ENCODE assay signal across 17 cellular contexts in genomic region chr10:7550038-7550437, GRCh38.
DNase-seq lines count a peak whose midpoint lies in the region; ATAC-seq and TF ChIP-seq lines count a peak whose summit lies in the region.
"Had no signal": no experiment of that assay in that cellular context is flagged by ENCODE, and none has a peak within 500 bp of the region (broad histone marks: within the 10 kb centered on the region; RNA-seq: fewer than 3 reads in every experiment).

No MANE protein-coding gene starts in this region.

- peak in 8 of 14 donors; percentile 19 to 74 (median 44) for DNase-seq in C1 segment of cervical spinal cord (lab: John Stamatoyannopoulos, UW)
- DNase-seq in hypothalamus (lab: John Stamatoyannopoulos, UW): peak in 28 of 51 donors; percentile 9 to 68 (median 33)
- DNase-seq in substantia nigra (lab: John Stamatoyannopoulos, UW): peak in 36 of 49 donors; percentile 14 to 73 (median 36)
- DNase-seq in OCI-LY7 (ENCODE audit: low spot score): no peak
- no peak for DNase-seq in coronary artery (ENCODE audit: low spot score)
- DNase-seq: 8988T; CD4-positive, CD25-positive, alpha-beta regulatory T cell; CD8-positive, alpha-beta memory T cell; COR-L47; DMS 273 treated with DMSO at 0.1 percent for 48 hours; DMS53; GM23248; HCEC 1CT; IMR-90 had no signal

- CTCF ChIA-PET in OCI-LY7 (lab: Charles Lee; ENCODE audit: unreplicated experiment): no interaction called here

- no peaks in the 10 kb centered on the region for H3K36me3 ChIP-seq in muscle layer of colon (ENCODE audit: insufficient read depth, low read length)
- H3K36me3 ChIP-seq in OCI-LY7 (ENCODE audit: insufficient read depth, low read length): no peaks in the 10 kb centered on the region
- H3K36me3 ChIP-seq: BLaER1 treated with 17β-estradiol and CSF1 and Interleukin-3, amounts not matched to agents 10 nM and 100 nM had no signal

- H3K27ac ChIP-seq in muscle layer of colon (ENCODE audit: low read depth, low read length): peak overlapping the region; percentile 10
- peak overlapping the region; percentile 45 for H3K27ac ChIP-seq in substantia nigra (ENCODE audit: low read depth, low read length, poor library complexity, severe bottlenecking)
- no peak overlapping the region for H3K27ac ChIP-seq in OCI-LY7 (ENCODE audit: low read depth, low read length, poor library complexity, severe bottlenecking)
- no peak overlapping the region for H3K27ac ChIP-seq in coronary artery
- H3K27ac ChIP-seq: BLaER1 treated with 17β-estradiol and CSF1 and Interleukin-3, amounts not matched to agents 10 nM and 100 nM; GM23248 had no signal

- no TSS peak for BruUV-seq in OCI-LY7 (replicated peaks; lab: Mats Ljungman, UMichigan)

- no peaks in the 10 kb centered on the region for H3K27me3 ChIP-seq in muscle layer of colon (ENCODE audit: control insufficient read depth in 1 of 2, insufficient read depth in 2 of 2, low read length in 2 of 2)
- H3K27me3 ChIP-seq: BLaER1 treated with 17β-estradiol and CSF1 and Interleukin-3, amounts not matched to agents 10 nM and 100 nM had no signal

- intact Hi-C loops in OCI-LY7 (cut with micrococcal nuclease; ENCODE audit: unreplicated experiment): no loop called here

- no peak overlapping the region for H2AFZ ChIP-seq in OCI-LY7 (ENCODE audit: low read length)
- H2AFZ ChIP-seq: GM23248 had no signal

- H3K9me3 ChIP-seq in muscle layer of colon (ENCODE audit: low read length): no peaks in the 10 kb centered on the region
- H3K9me3 ChIP-seq in OCI-LY7 (ENCODE audit: low read length): no peaks in the 10 kb centered on the region
- H3K9me3 ChIP-seq: BLaER1 treated with 17β-estradiol and CSF1 and Interleukin-3, amounts not matched to agents 10 nM and 100 nM had no signal

- H3K79me2 ChIP-seq in OCI-LY7 (ENCODE audit: insufficient read depth, low read depth, low read length): no peaks in the 10 kb centered on the region

- H3K9ac ChIP-seq in muscle layer of colon (ENCODE audit: low read length): no peak overlapping the region
- H3K9ac ChIP-seq: BLaER1 treated with 17β-estradiol and CSF1 and Interleukin-3, amounts not matched to agents 10 nM and 100 nM; GM23248 had no signal

- H3K4me3 ChIP-seq in muscle layer of colon (ENCODE audit: low read depth in 1 of 2, low read length in 2 of 2): no peak overlapping the region
- H3K4me3 ChIP-seq in OCI-LY7 (ENCODE audit: low read depth, low read length, poor library complexity, severe bottlenecking): no peak overlapping the region
- no peak overlapping the region for H3K4me3 ChIP-seq in coronary artery
- H3K4me3 ChIP-seq: BLaER1 treated with 17β-estradiol and CSF1 and Interleukin-3, amounts not matched to agents 10 nM and 100 nM; GM23248 had no signal

- no peak for ATAC-seq in GM18907 (IDR thresholded peaks at IDR 0.05; ENCODE audit: unreplicated experiment)

- no peaks in the 10 kb centered on the region for H3K9me2 ChIP-seq in OCI-LY7 (ENCODE audit: insufficient read depth, low read length)

- H4K20me1 ChIP-seq in OCI-LY7 (ENCODE audit: insufficient read depth, low read length): no peaks in the 10 kb centered on the region
- H4K20me1 ChIP-seq: BLaER1 treated with 17β-estradiol and CSF1 and Interleukin-3, amounts not matched to agents 10 nM and 100 nM had no signal

- H3K4me1 ChIP-seq in muscle layer of colon (ENCODE audit: insufficient read depth, low read length): peaks cover 55% of the 10 kb centered on the region
- H3K4me1 ChIP-seq in OCI-LY7 (ENCODE audit: insufficient read depth, low read length, poor library complexity, severe bottlenecking): no peaks in the 10 kb centered on the region
- H3K4me1 ChIP-seq: BLaER1 treated with 17β-estradiol and CSF1 and Interleukin-3, amounts not matched to agents 10 nM and 100 nM had no signal

- H3K4me2 ChIP-seq in OCI-LY7 (ENCODE audit: low read length): no peak overlapping the region
- H3K4me2 ChIP-seq: BLaER1 treated with 17β-estradiol and CSF1 and Interleukin-3, amounts not matched to agents 10 nM and 100 nM had no signal

- no peak for TF ChIP-seq CTCF in OCI-LY7 (conservative IDR thresholded peaks at IDR 0.05; ENCODE audit: low read length)
- no peak for TF ChIP-seq CTCF in coronary artery (IDR thresholded peaks at IDR 0.05)

- POLR2A ChIA-PET in OCI-LY7 (lab: Charles Lee): no interaction called here

Comparison
In these comparisons a context has a peak if more than half of its experiments do, and no peak if none do; other contexts are left out.
1. DNase-seq: peak in C1 segment of cervical spinal cord (8 of 14), hypothalamus (28 of 51) and substantia nigra (36 of 49); none in OCI-LY7 (single experiment) and coronary artery (single experiment).
2. H3K27ac ChIP-seq: peak in muscle layer of colon (single experiment) and substantia nigra (single experiment); none in OCI-LY7 (single experiment) and coronary artery (0 of 2).